8 cellular contexts compared by ENCODE assay signal in genomic region chr18:5975111-5975622, GRCh38.
DNase-seq lines count a peak whose midpoint lies in the region; ATAC-seq and TF ChIP-seq lines count a peak whose summit lies in the region.

No MANE protein-coding gene starts in this region.

- no peaks in the 10 kb centered on the region for H3K36me3 Mint-ChIP-seq in activated naive CD4-positive, alpha-beta T cell treated with anti-CD3 and anti-CD28 coated beads, Interleukin-2, amount 50 U/mL, for 24 hours
- H3K36me3 Mint-ChIP-seq in stimulated activated memory B cell treated with anti-CD40 and anti-IgM and Interleukin-4, amounts not matched to agents 10 μg/mL and 1 μg/mL and 100 μg/mL, for 72 hours, result no peaks in the 10 kb centered on the region

- no peak overlapping the region for H3K4me3 Mint-ChIP-seq in activated naive CD4-positive, alpha-beta T cell treated with anti-CD3 and anti-CD28 coated beads, Interleukin-2, amount 50 U/mL, for 24 hours
- peak overlapping the region; percentile 45 for H3K4me3 Mint-ChIP-seq in stimulated activated memory B cell treated with anti-CD40 and anti-IgM and Interleukin-4, amounts not matched to agents 10 μg/mL and 1 μg/mL and 100 μg/mL, for 72 hours

- H2AFZ ChIP-seq in SU-DHL-6 (ENCODE audit: low read depth, low read length, severe bottlenecking), result peak overlapping the region; percentile 20

- no peak for DNase-seq in activated naive CD4-positive, alpha-beta T cell (lab: John Stamatoyannopoulos, UW)
- DNase-seq in activated CD4-positive, alpha-beta T cell treated with anti-CD3 and anti-CD28 coated beads for 4 hours, result no peak
- no peak for DNase-seq in left ventricle myocardium superior
- DNase-seq in stimulated activated CD4-positive, alpha-beta T cell treated with anti-CD3 and anti-CD28 coated beads, Interleukin-4, amount 100 ng/mL, for 24 hours, result no peak

- H3K27ac ChIP-seq in SU-DHL-6 (ENCODE audit: low read depth, low read length), result peak overlapping the region; percentile 81

- peak overlapping the region; percentile 17 for H3K27ac Mint-ChIP-seq in activated naive CD4-positive, alpha-beta T cell treated with anti-CD3 and anti-CD28 coated beads, Interleukin-2, amount 50 U/mL, for 24 hours
- peak overlapping the region; percentile 62 for H3K27ac Mint-ChIP-seq in stimulated activated memory B cell treated with anti-CD40 and anti-IgM and Interleukin-4, amounts not matched to agents 10 μg/mL and 1 μg/mL and 100 μg/mL, for 72 hours

- H3K79me2 ChIP-seq in SU-DHL-6 (ENCODE audit: insufficient read depth, low read length), result no peaks in the 10 kb centered on the region

- H3K9me3 Mint-ChIP-seq in activated naive CD4-positive, alpha-beta T cell treated with anti-CD3 and anti-CD28 coated beads, Interleukin-2, amount 50 U/mL, for 24 hours, result no peaks in the 10 kb centered on the region
- H3K9me3 Mint-ChIP-seq in stimulated activated memory B cell treated with anti-CD40 and anti-IgM and Interleukin-4, amounts not matched to agents 10 μg/mL and 1 μg/mL and 100 μg/mL, for 72 hours, result no peaks in the 10 kb centered on the region

- TF ChIP-seq CTCF in SU-DHL-6 (IDR thresholded peaks at IDR 0.05; ENCODE audit: insufficient read depth, low read length, poor library complexity, severe bottlenecking), result no peak

- H3K27me3 ChIP-seq in SU-DHL-6 (ENCODE audit: low read length), result no peaks in the 10 kb centered on the region

- H3K9me3 ChIP-seq in SU-DHL-6 (ENCODE audit: insufficient read depth, low read length), result no peaks in the 10 kb centered on the region

- H3K4me1 Mint-ChIP-seq in activated naive CD4-positive, alpha-beta T cell treated with anti-CD3 and anti-CD28 coated beads, Interleukin-2, amount 50 U/mL, for 24 hours, result peaks cover 3% of the 10 kb centered on the region
- peaks cover 35% of the 10 kb centered on the region for H3K4me1 Mint-ChIP-seq in stimulated activated memory B cell treated with anti-CD40 and anti-IgM and Interleukin-4, amounts not matched to agents 10 μg/mL and 1 μg/mL and 100 μg/mL, for 72 hours

- H3K4me2 ChIP-seq in SU-DHL-6 (ENCODE audit: low read depth, low read length, poor library complexity, severe bottlenecking), result peak overlapping the region; percentile 44

- no peak overlapping the region for H3K4me3 ChIP-seq in SU-DHL-6 (ENCODE audit: insufficient read depth, low read length, poor library complexity, severe bottlenecking)

- peak overlapping the region; percentile 27; the same call in 1 of the 2 replicates for H3K9ac ChIP-seq in SU-DHL-6 (ENCODE audit: low read length)

- no peaks in the 10 kb centered on the region; the same call in 1 of the 2 replicates for H3F3A ChIP-seq in SU-DHL-6 (ENCODE audit: insufficient read depth)

- H3K27me3 Mint-ChIP-seq in activated naive CD4-positive, alpha-beta T cell treated with anti-CD3 and anti-CD28 coated beads, Interleukin-2, amount 50 U/mL, for 24 hours, result peaks cover 1% of the 10 kb centered on the region
- H3K27me3 Mint-ChIP-seq in stimulated activated memory B cell treated with anti-CD40 and anti-IgM and Interleukin-4, amounts not matched to agents 10 μg/mL and 1 μg/mL and 100 μg/mL, for 72 hours, result no peaks in the 10 kb centered on the region

- H4K20me1 ChIP-seq in SU-DHL-6 (ENCODE audit: low read depth, low read length), result no peaks in the 10 kb centered on the region

- intact Hi-C loops in left ventricle myocardium superior (cut with micrococcal nuclease), result no loop called here

- ATAC-seq in HG02943 (IDR thresholded peaks at IDR 0.05; ENCODE audit: low read depth, unreplicated experiment) (peak; percentile 71), left ventricle myocardium superior (no peak)
- peak; percentile 77 for ATAC-seq in stimulated activated memory B cell treated with anti-CD40 and anti-IgM and Interleukin-4, amounts not matched to agents 10 μg/mL and 1 μg/mL and 100 μg/mL, for 72 hours

- no peaks in the 10 kb centered on the region for H3K36me3 ChIP-seq in SU-DHL-6 (ENCODE audit: low read length)

- H3K9me2 ChIP-seq in SU-DHL-6 (replicated peaks; ENCODE audit: insufficient read depth, low read length), result no peaks in the 10 kb centered on the region
